9 cellular contexts compared by ENCODE assay signal in the genomic region with DNA sequence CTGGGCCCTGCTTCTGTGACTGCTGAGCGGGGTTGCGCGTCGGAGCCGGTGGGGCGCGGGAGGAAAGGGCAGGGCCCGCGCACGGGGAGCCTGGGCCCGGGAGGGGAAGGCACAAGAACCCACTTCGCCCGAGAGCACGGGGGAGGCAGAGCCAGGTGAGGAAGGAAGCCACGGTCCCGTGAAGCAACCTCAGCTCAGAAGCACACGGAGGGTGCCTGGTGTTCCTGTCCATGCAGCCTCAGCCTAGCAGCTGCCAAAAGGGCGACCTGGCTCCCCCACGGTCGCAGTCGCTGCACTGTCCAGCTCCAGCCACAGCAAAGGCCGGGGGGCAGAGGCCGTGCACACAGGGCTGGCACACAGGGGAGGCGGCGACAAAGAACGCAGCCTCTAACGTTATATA. TPM values are rescaled to one million over a fixed set of nuclear protein-coding genes. Genes with fewer than 3 reads are reported as not detected.
DNase-seq lines count a peak whose midpoint lies in the region; FAIRE-seq and TF ChIP-seq lines count a peak whose summit lies in the region.
"Had no signal": no experiment of that assay in that cellular context is flagged by ENCODE, and none has a peak within 500 bp of the region (broad histone marks: within the 10 kb centered on the region; RNA-seq: fewer than 3 reads in every experiment).

No MANE protein-coding gene starts in this region.

- H2AFZ ChIP-seq in OCI-LY7 (ENCODE audit: low read length): no peak overlapping the region

- POLR2A ChIA-PET in OCI-LY7 (lab: Charles Lee): interaction anchor here (0.7 to 7.7 kb wide), 3 partner anchors 11 to 27 kb away, joined by 3 to 178 read pairs (median 90); a partner anchor contains a TSS

- H3K9me3 ChIP-seq in OCI-LY7 (ENCODE audit: low read length): no peaks in the 10 kb centered on the region
- no peaks in the 10 kb centered on the region for H3K9me3 ChIP-seq in colonic mucosa
- no peaks in the 10 kb centered on the region for H3K9me3 ChIP-seq in small intestine (ENCODE audit: control insufficient read depth, low read depth)
- H3K9me3 ChIP-seq in endodermal cell (ENCODE audit: control insufficient read depth, low read length): no peaks in the 10 kb centered on the region

- H3K4me3 Mint-ChIP-seq in endodermal cell: no peak overlapping the region
- H3K4me3 Mint-ChIP-seq: H9 had no signal

- H3K9ac ChIP-seq in colonic mucosa (ENCODE audit: low read depth in 2 of 2, low read length in 2 of 2): peak overlapping the region in 1 of 2 donors; percentile 50
- H3K9ac ChIP-seq in endodermal cell (ENCODE audit: extremely low read depth, low read length, poor library complexity, severe bottlenecking): no peak overlapping the region

- H3K27me3 ChIP-seq in colonic mucosa (no peaks in the 10 kb centered on the region), small intestine (ENCODE audit: control insufficient read depth in 2 of 2, insufficient read depth in 2 of 2, low read length in 2 of 2) (no peaks in the 10 kb centered on the region), endodermal cell (ENCODE audit: control insufficient read depth, insufficient read depth, low read length, poor library complexity, severe bottlenecking) (no peaks in the 10 kb centered on the region)

- peaks cover 13% of the 10 kb centered on the region; the same call in 1 of the 2 replicates for H3K79me2 ChIP-seq in OCI-LY7 (ENCODE audit: insufficient read depth, low read depth, low read length)

- BruUV-seq in OCI-LY7 (replicated peaks; lab: Mats Ljungman, UMichigan): no TSS peak

- WGBS in small intestine, 3 donors: 68 to 76% (median 74%) methylated on average over 27 of the region's 27 CpGs
- 93 to 96% methylated on average over 26 to 27 of the region's 27 CpGs for WGBS in endodermal cell (ENCODE audit: insufficient coverage in 1 of 2, insufficient read length in 1 of 2), 2 experiments

- H3K4me2 ChIP-seq in OCI-LY7 (ENCODE audit: low read length): peak overlapping the region; percentile 72

- H3K36me3 ChIP-seq in OCI-LY7 (ENCODE audit: insufficient read depth, low read length) (peaks cover 58% of the 10 kb centered on the region), colonic mucosa (no peaks in the 10 kb centered on the region), small intestine (ENCODE audit: control insufficient read depth in 2 of 2, insufficient read depth in 2 of 2, low read length in 2 of 2) (peaks cover 0 to 9% of the 10 kb centered on the region in 2 donors), endodermal cell (ENCODE audit: control insufficient read depth, insufficient read depth, low read length) (peaks cover 19% of the 10 kb centered on the region)

- H3K4me1 Mint-ChIP-seq in endodermal cell: peaks cover 11% of the 10 kb centered on the region

- H3K27ac ChIP-seq in OCI-LY7 (ENCODE audit: low read depth, low read length, poor library complexity, severe bottlenecking) (peak overlapping the region; percentile 92), colonic mucosa (peak overlapping the region; percentile 39), small intestine (ENCODE audit: low read depth in 1 of 2, low read length in 1 of 2) (peak overlapping the region in 1 of 2 donors; percentile 16), endodermal cell (ENCODE audit: low read depth, low read length) (no peak overlapping the region)

- no peaks in the 10 kb centered on the region for H3K9me3 Mint-ChIP-seq in endodermal cell
- H3K9me3 Mint-ChIP-seq: H9 had no signal

- TF ChIP-seq CTCF in GM12865 (IDR thresholded peaks at IDR 0.05; ENCODE audit: insufficient read depth, low read depth, low read length, missing control alignments): no peak
- TF ChIP-seq CTCF in OCI-LY7 (conservative IDR thresholded peaks at IDR 0.05; ENCODE audit: low read length): no peak
- no peak for TF ChIP-seq CTCF in colonic mucosa (IDR thresholded peaks at IDR 0.05)
- no peak for TF ChIP-seq CTCF in endodermal cell (conservative IDR thresholded peaks at IDR 0.05)

- H3K27ac Mint-ChIP-seq in endodermal cell: no peak overlapping the region

- H3K4me3 ChIP-seq in GM12865 (ENCODE audit: low read depth, low read length): no peak overlapping the region; the same call in 1 of the 2 replicates
- H3K4me3 ChIP-seq in OCI-LY7 (ENCODE audit: low read depth, low read length, poor library complexity, severe bottlenecking): no peak overlapping the region
- no peak overlapping the region for H3K4me3 ChIP-seq in colonic mucosa
- H3K4me3 ChIP-seq in small intestine (ENCODE audit: low read depth in 1 of 2, low read length in 2 of 2): no peak overlapping the region
- H3K4me3 ChIP-seq in endodermal cell (ENCODE audit: low read length): no peak overlapping the region

- intact Hi-C loops in OCI-LY7 (cut with micrococcal nuclease; ENCODE audit: unreplicated experiment) (loop anchor here (5.0 to 10.0 kb wide), 2 partner anchors 279 to 721 kb away; a partner anchor contains a TSS), colonic mucosa (cut with DNase I) (no loop called here)

- H4K20me1 ChIP-seq in OCI-LY7 (ENCODE audit: insufficient read depth, low read length): no peaks in the 10 kb centered on the region

- no peaks in the 10 kb centered on the region for H3K9me2 ChIP-seq in OCI-LY7 (ENCODE audit: insufficient read depth, low read length)

- no peak for FAIRE-seq in small intestine (lab: Jason Lieb, UNC)

- CTCF ChIA-PET in OCI-LY7 (lab: Charles Lee; ENCODE audit: unreplicated experiment): interaction anchor here (0.5 to 1.6 kb wide), 5 partner anchors 13 to 66 kb away, joined by 3 to 6 read pairs (median 4); no protein-coding TSS in a partner anchor

- H3K4me1 ChIP-seq in OCI-LY7 (ENCODE audit: insufficient read depth, low read length, poor library complexity, severe bottlenecking): peaks cover 90% of the 10 kb centered on the region
- peaks cover 44% of the 10 kb centered on the region for H3K4me1 ChIP-seq in colonic mucosa
- H3K4me1 ChIP-seq in small intestine (ENCODE audit: control insufficient read depth in 2 of 2, insufficient read depth in 1 of 2, low read depth in 1 of 2, low read length in 1 of 2): peaks cover 16 to 27% of the 10 kb centered on the region in 2 donors
- H3K4me1 ChIP-seq in endodermal cell (ENCODE audit: control insufficient read depth, insufficient read depth, low read length): no peaks in the 10 kb centered on the region

- peaks cover 11% of the 10 kb centered on the region for H3K36me3 Mint-ChIP-seq in endodermal cell (ENCODE audit: low read depth)

- peak; percentile 33 for DNase-seq in GM12865 (ENCODE audit: low read depth)
- DNase-seq in OCI-LY7 (ENCODE audit: low spot score): no peak
- DNase-seq in colonic mucosa: no peak
- peak; percentile 17 for DNase-seq in small intestine
- no peak for DNase-seq in HCEC 1CT
- DNase-seq in NCI-H748 (lab: John Stamatoyannopoulos, UW; ENCODE audit: unreplicated experiment): no peak
- no peak for DNase-seq in endodermal cell
- DNase-seq: H9, NCI-H526 treated with DMSO at 0.1 percent for 48 hours had no signal

- no peaks in the 10 kb centered on the region for H3K27me3 Mint-ChIP-seq in endodermal cell (ENCODE audit: insufficient read depth)

RNA-seq across cellular contexts. Expression of a gene that starts 9.3 kb away (rescaled TPM):
- total RNA-seq in OCI-LY7 (2014; rRNA removed; shearing (Covaris generic)): 4.9 TPM in 2 replicates
- total RNA-seq in OCI-LY7 (2022) (3.5 and 5.1 TPM in 2 replicates), colonic mucosa (10 to 100 TPM; 29.3 to 41.6 TPM), endodermal cell (10 to 100 TPM; 11.1 to 12.6 TPM)
- polyA plus RNA-seq in small intestine: 10 to 100 TPM; 12.1 to 36.5 (median 27.0) TPM
- polyA plus RNA-seq in endodermal cell (2013, experiment 1 of 2): 2.0 TPM
- polyA plus RNA-seq in endodermal cell (2013, experiment 2 of 2): 1.7 TPM

RNA-seq across cellular contexts. Expression of a gene that starts 24.7 kb away (rescaled TPM):
- total RNA-seq in OCI-LY7 (2014; rRNA removed; shearing (Covaris generic)): 101 and 107 TPM in 2 replicates
- total RNA-seq in OCI-LY7 (2022): 153 and 177 TPM in 2 replicates
- 10 to 100 TPM; 66.5 to 72.3 TPM for total RNA-seq in colonic mucosa
- polyA plus RNA-seq in small intestine: 10 to 100 TPM; 31.3 to 35.9 (median 33.1) TPM
- 10 to 100 TPM; 39.7 to 43.8 TPM for total RNA-seq in endodermal cell
- polyA plus RNA-seq in endodermal cell (2013, experiment 1 of 2): 33.1 TPM
- polyA plus RNA-seq in endodermal cell (2013, experiment 2 of 2): 32.7 TPM

RNA-seq across cellular contexts. Expression of a gene that starts 43.4 kb away (rescaled TPM):
- total RNA-seq in OCI-LY7 (2014; rRNA removed; shearing (Covaris generic)): 29.8 and 44.4 TPM in 2 replicates
- total RNA-seq in OCI-LY7 (2022) (71.6 and 72.4 TPM in 2 replicates), colonic mucosa (10 to 100 TPM; 21.1 to 45.5 TPM), endodermal cell (10 to 100 TPM; 44.5 to 48.7 TPM)
- polyA plus RNA-seq in small intestine: 10 to 100 TPM; 17.6 to 27.1 (median 23.4) TPM
- 48.7 TPM for polyA plus RNA-seq in endodermal cell (2013, experiment 1 of 2)
- polyA plus RNA-seq in endodermal cell (2013, experiment 2 of 2): 44.3 TPM

RNA-seq across cellular contexts. Expression of a gene that starts 50.7 kb away (rescaled TPM):
- total RNA-seq in OCI-LY7 (2014; rRNA removed; shearing (Covaris generic)): 109 and 115 TPM in 2 replicates
- 110 and 122 TPM in 2 replicates for total RNA-seq in OCI-LY7 (2022)
- 10 to 100 TPM in 1 of 2 donors, 1 to 10 TPM in 1; 9.2 to 13.3 TPM for total RNA-seq in colonic mucosa
- 10 to 100 TPM in 1 of 3 donors, 1 to 10 TPM in 2; 9.2 to 13.6 (median 9.7) TPM for polyA plus RNA-seq in small intestine
- 10 to 100 TPM; 24.7 to 32.4 TPM for total RNA-seq in endodermal cell
- polyA plus RNA-seq in endodermal cell (2013, experiment 1 of 2): 20.7 TPM
- polyA plus RNA-seq in endodermal cell (2013, experiment 2 of 2): 18.3 TPM

Comparison
In these comparisons a context has a peak if more than half of its experiments do, and no peak if none do; other contexts are left out.
1. DNase-seq: peak in GM12865 (single experiment) and small intestine (single experiment); none in OCI-LY7 (single experiment), colonic mucosa (single experiment), HCEC 1CT (single experiment), NCI-H748 (single experiment) and endodermal cell (single experiment).